20 cellular contexts compared by ENCODE assay signal in genomic region chr11:69114362-69114761, GRCh38.
"Had no signal": no experiment of that assay in that cellular context is flagged by ENCODE, and none has a peak within 500 bp of the region (broad histone marks: within the 10 kb centered on the region; RNA-seq: fewer than 3 reads in every experiment).

No MANE protein-coding gene starts in this region.

- H3K9me3 ChIP-seq: thoracic aorta had no signal

- H3K27me3 ChIP-seq: gastroesophageal sphincter had no signal

- ATAC-seq: activated CD4-positive, alpha-beta T cell treated with anti-CD3 and anti-CD28 coated beads for 36 hours; activated T-cell treated with anti-CD3 and anti-CD28 coated beads, Interleukin-2, amount 50 U/mL, for 4 hours; gastroesophageal sphincter had no signal

- H3K27ac ChIP-seq: epithelial cell of prostate, gastroesophageal sphincter, thoracic aorta had no signal

- H3K4me3 ChIP-seq: gastroesophageal sphincter, lung, thoracic aorta had no signal

- H3K36me3 ChIP-seq: thoracic aorta had no signal

- DNase-seq: activated B cell treated with CpG ODN at 0.5 μM for 24 hours; activated CD4-positive, alpha-beta T cell treated with anti-CD3 and anti-CD28 coated beads for 36 hours; activated CD4-positive, alpha-beta T cell treated with anti-CD3 and anti-CD28 coated beads, Interleukin-2, amount 50 U/mL, for 4 hours; activated CD8-positive, alpha-beta memory T cell treated with anti-CD3 and anti-CD28 coated beads for 24 hours; activated CD8-positive, alpha-beta memory T cell treated with anti-CD3 and anti-CD28 coated beads, Interleukin-2, amount 50 U/mL, for 4 hours; activated naive CD4-positive, alpha-beta T cell; activated T-cell treated with anti-CD3 and anti-CD28 coated beads, Interleukin-2, amount 50 U/mL, for 4 hours; cerebellar nuclear complex; cortex of kidney; endodermal cell; head of caudate nucleus; hypothalamus; naive B cell; stimulated activated CD4-positive, alpha-beta T cell treated with anti-CD3 and anti-CD28 coated beads, Interleukin-4, amount 100 ng/mL, for 1 hour; stimulated activated naive CD4-positive, alpha-beta T cell; T1000 had no signal
